9 cellular contexts compared by ENCODE assay signal in genomic region chr1:174953657-174954435, GRCh38. TPM values are rescaled to one million over a fixed set of nuclear protein-coding genes. Genes with fewer than 3 reads are reported as not detected.
DNase-seq lines count a peak whose midpoint lies in the region; ATAC-seq and TF ChIP-seq lines count a peak whose summit lies in the region.
"Had no signal": no experiment of that assay in that cellular context is flagged by ENCODE, and none has a peak within 500 bp of the region (broad histone marks: within the 10 kb centered on the region; RNA-seq: fewer than 3 reads in every experiment).

No MANE protein-coding gene starts in this region.

- TF ChIP-seq CTCF in prostate gland (IDR thresholded peaks at IDR 0.05): no peak
- TF ChIP-seq CTCF in suprapubic skin (IDR thresholded peaks at IDR 0.05): no peak
- no peak for TF ChIP-seq CTCF in testis (IDR thresholded peaks at IDR 0.05)

- 56% methylated on average over 8 of the region's 8 CpGs for WGBS in prostate gland
- WGBS in suprapubic skin: 68% methylated on average over 8 of the region's 8 CpGs
- 38 to 52% methylated on average over 8 of the region's 8 CpGs for WGBS in testis, 2 donors

- peak; percentile 7 for DNase-seq in DMS79 (lab: John Stamatoyannopoulos, UW)
- peak; percentile 87 for DNase-seq in NCI-H2171 treated with DMSO at 0.1 percent for 48 hours (lab: John Stamatoyannopoulos, UW)
- peak; percentile 8 for DNase-seq in kidney glomerular epithelial cell (lab: John Stamatoyannopoulos, UW)
- no peak for DNase-seq in prostate gland (ENCODE audit: low spot score)
- no peak for DNase-seq in suprapubic skin (ENCODE audit: low spot score in 2 of 2)
- DNase-seq in testis: no peak
- DNase-seq in RKO (ENCODE audit: low spot score): no peak

- TF ChIP-seq POLR2A in prostate gland (IDR thresholded peaks at IDR 0.05): no peak
- TF ChIP-seq POLR2A in suprapubic skin (IDR thresholded peaks at IDR 0.05): no peak
- no peak for TF ChIP-seq POLR2A in testis (IDR thresholded peaks at IDR 0.05)

- H3K9me3 ChIP-seq in prostate gland: no peaks in the 10 kb centered on the region
- no peaks in the 10 kb centered on the region for H3K9me3 ChIP-seq in suprapubic skin
- no peaks in the 10 kb centered on the region for H3K9me3 ChIP-seq in testis
- H3K9me3 ChIP-seq: thoracic aorta had no signal

- intact Hi-C loops in prostate gland (cut with DNase I): no loop called here
- intact Hi-C loops in testis (cut with DNase I; ENCODE audit: low total_unique reads): no loop called here

- H3K27me3 ChIP-seq in prostate gland (replicated peaks; ENCODE audit: insufficient read depth): no peaks in the 10 kb centered on the region
- no peaks in the 10 kb centered on the region for H3K27me3 ChIP-seq in suprapubic skin
- no peaks in the 10 kb centered on the region for H3K27me3 ChIP-seq in testis

- no peak for TF ChIP-seq EP300 in suprapubic skin (IDR thresholded peaks at IDR 0.05)

- no peaks in the 10 kb centered on the region for H3K36me3 ChIP-seq in prostate gland
- H3K36me3 ChIP-seq in suprapubic skin: no peaks in the 10 kb centered on the region
- H3K36me3 ChIP-seq in testis (ENCODE audit: low read depth, missing control alignments): no peaks in the 10 kb centered on the region
- H3K36me3 ChIP-seq: thoracic aorta had no signal

- H3K4me1 ChIP-seq in prostate gland (replicated peaks) (no peaks in the 10 kb centered on the region), suprapubic skin (peaks cover 5% of the 10 kb centered on the region), testis (no peaks in the 10 kb centered on the region)

- no peak overlapping the region for H3K4me3 ChIP-seq in prostate gland
- no peak overlapping the region for H3K4me3 ChIP-seq in suprapubic skin
- H3K4me3 ChIP-seq in testis: no peak overlapping the region
- H3K4me3 ChIP-seq: thoracic aorta had no signal

- H3K27ac ChIP-seq in prostate gland (no peak overlapping the region), suprapubic skin (no peak overlapping the region), testis (no peak overlapping the region)
- H3K27ac ChIP-seq: thoracic aorta had no signal

- ATAC-seq in HG02678 (IDR thresholded peaks at IDR 0.05; ENCODE audit: unreplicated experiment): peak; percentile 43

RNA-seq across cellular contexts. Expression of gene CACYBP, which starts 45.9 kb away (rescaled TPM):
- 100 to 1,000 TPM; 151 to 199 TPM for total RNA-seq in prostate gland
- 10 to 100 TPM; 41.8 to 66.7 (median 64.5) TPM for total RNA-seq in suprapubic skin
- 100 to 1,000 TPM in 1 of 2 donors, 10 to 100 TPM in 1; 74.4 to 120 TPM for total RNA-seq in testis
- polyA plus RNA-seq in testis (ENCODE audit: insufficient read depth, low read depth, low replicate concordance): 121 TPM

Comparison
In these comparisons a context has a peak if more than half of its experiments do, and no peak if none do; other contexts are left out.
1. DNase-seq: peak in DMS79 (single experiment), NCI-H2171 treated with DMSO at 0.1 percent for 48 hours (single experiment) and kidney glomerular epithelial cell (single experiment); none in prostate gland (single experiment), suprapubic skin (0 of 2), testis (single experiment) and RKO (single experiment).